31 cellular contexts compared by ENCODE assay signal in the genomic region with DNA sequence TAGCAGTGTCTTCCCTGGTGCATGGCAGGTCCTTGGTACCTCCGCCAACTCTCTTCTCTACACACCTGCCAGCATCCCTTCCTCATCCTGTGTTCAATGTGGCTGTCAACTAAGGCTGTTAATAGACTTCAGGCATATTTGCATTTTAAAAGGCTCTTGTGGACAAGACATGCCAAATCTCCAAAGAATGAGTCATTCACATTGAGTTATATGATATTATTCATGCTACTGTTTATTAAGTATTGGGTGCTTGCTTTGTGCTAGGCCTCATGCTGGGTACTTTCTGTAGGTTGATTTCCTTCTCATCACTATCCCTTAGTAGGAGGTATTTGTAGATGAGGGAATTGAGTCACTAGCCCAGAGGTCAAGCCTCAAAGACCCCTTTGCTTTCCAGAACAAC. TPM values are rescaled to one million over a fixed set of nuclear protein-coding genes. Genes with fewer than 3 reads are reported as not detected.
A peak's percentile ranks its signal among the peaks of the same experiment; 100 is the strongest.
DNase-seq lines count a peak whose midpoint lies in the region; ATAC-seq, FAIRE-seq and TF ChIP-seq lines count a peak whose summit lies in the region.
"Had no signal": no experiment of that assay in that cellular context is flagged by ENCODE, and none has a peak within 500 bp of the region (broad histone marks: within the 10 kb centered on the region; RNA-seq: fewer than 3 reads in every experiment).

No MANE protein-coding gene starts in this region.

- peak overlapping the region; percentile 28 for H3K4me3 Mint-ChIP-seq in endodermal cell
- H3K4me3 Mint-ChIP-seq: activated CD4-positive, alpha-beta T cell treated with anti-CD3 and anti-CD28 coated beads for 36 hours; activated T-helper 1 cell treated with anti-CD3 and anti-CD28 coated beads, Interleukin-12 subunit alpha, Interleukin-12 subunit beta, Interleukin-2, Interleukin-4 antibody, amounts not matched to agents 30 ng/mL and 10 ng/mL and 1 ng/mL, durations not matched to agents 14 hours and 24 hours and 36 hours; IgD-negative memory B cell; nephron; T-cell had no signal

- POLR2A ChIA-PET in A549 (lab: Yijun Ruan, JAX) = no interaction called here

- H3K9me3 Mint-ChIP-seq in endodermal cell = no peaks in the 10 kb centered on the region
- H3K9me3 Mint-ChIP-seq: activated naive CD4-positive, alpha-beta T cell treated with anti-CD3 and anti-CD28 coated beads, Interleukin-2, amount 50 U/mL, for 72 hours; activated T-helper 1 cell treated with anti-CD3 and anti-CD28 coated beads, Interleukin-12 subunit alpha, Interleukin-12 subunit beta, Interleukin-2, Interleukin-4 antibody, amounts not matched to agents 30 ng/mL and 10 ng/mL and 1 ng/mL, durations not matched to agents 14 hours and 24 hours and 36 hours; IgD-negative memory B cell; nephron; T-cell had no signal

- TF ChIP-seq CTCF in A549 (IDR thresholded peaks at IDR 0.05) (no peak), endodermal cell (conservative IDR thresholded peaks at IDR 0.05) (no peak), lower lobe of right lung (IDR thresholded peaks at IDR 0.05) (no peak), colonic mucosa (IDR thresholded peaks at IDR 0.05) (no peak)

- peaks cover 75% of the 10 kb centered on the region for H3K4me1 ChIP-seq in A549
- peaks cover 43% of the 10 kb centered on the region for H3K4me1 ChIP-seq in endodermal cell (ENCODE audit: control insufficient read depth, insufficient read depth, low read length)
- peaks cover 61% of the 10 kb centered on the region for H3K4me1 ChIP-seq in lower lobe of right lung
- H3K4me1 ChIP-seq in colonic mucosa = peaks cover 3% of the 10 kb centered on the region

- H3K27me3 ChIP-seq in endodermal cell (ENCODE audit: control insufficient read depth, insufficient read depth, low read length, poor library complexity, severe bottlenecking) = no peaks in the 10 kb centered on the region
- H3K27me3 ChIP-seq in lower lobe of right lung (ENCODE audit: low read depth) = peaks cover 6% of the 10 kb centered on the region
- H3K27me3 ChIP-seq in colonic mucosa = no peaks in the 10 kb centered on the region
- H3K27me3 ChIP-seq: ascending aorta, upper lobe of right lung had no signal

- H3K27ac ChIP-seq in A549 (peak overlapping the region in 1 of 2 experiments; percentile 29; a peak in 1 of 6 replicates), endodermal cell (ENCODE audit: low read depth, low read length) (no peak overlapping the region), lower lobe of right lung (peak overlapping the region; percentile 4), colonic mucosa (no peak overlapping the region)
- H3K27ac ChIP-seq: esophagus muscularis mucosa, sigmoid colon, upper lobe of right lung had no signal

- H3K4me1 Mint-ChIP-seq in endodermal cell = peaks cover 66% of the 10 kb centered on the region

- no peaks in the 10 kb centered on the region for H3K27me3 Mint-ChIP-seq in endodermal cell (ENCODE audit: insufficient read depth)
- H3K27me3 Mint-ChIP-seq: IgD-negative memory B cell had no signal

- no peak overlapping the region for H3K4me3 ChIP-seq in A549
- peak overlapping the region; percentile 97 for H3K4me3 ChIP-seq in endodermal cell (ENCODE audit: low read length)
- H3K4me3 ChIP-seq in lower lobe of right lung = no peak overlapping the region
- H3K4me3 ChIP-seq in colonic mucosa = no peak overlapping the region
- H3K4me3 ChIP-seq: ascending aorta, esophagus muscularis mucosa, heart left ventricle, sigmoid colon, upper lobe of right lung had no signal

- TF ChIP-seq POLR2A in A549 (IDR thresholded peaks at IDR 0.05; ENCODE audit: low read length) = no peak

- intact Hi-C loops in lower lobe of right lung (cut with DNase I) (no loop called here), colonic mucosa (cut with DNase I) (no loop called here)

- H3K27ac Mint-ChIP-seq in endodermal cell = peak overlapping the region; percentile 20
- H3K27ac Mint-ChIP-seq: activated CD4-positive, alpha-beta T cell treated with anti-CD3 and anti-CD28 coated beads for 36 hours; activated naive CD4-positive, alpha-beta T cell treated with anti-CD3 and anti-CD28 coated beads, Interleukin-2, amount 50 U/mL, for 72 hours; activated T-helper 1 cell treated with anti-CD3 and anti-CD28 coated beads, Interleukin-12 subunit alpha, Interleukin-12 subunit beta, Interleukin-2, Interleukin-4 antibody, amounts not matched to agents 30 ng/mL and 10 ng/mL and 1 ng/mL, durations not matched to agents 14 hours and 24 hours and 36 hours; IgD-negative memory B cell; nephron; T-cell had no signal

- H3K36me3 Mint-ChIP-seq in endodermal cell (ENCODE audit: low read depth) = peaks cover 4% of the 10 kb centered on the region
- H3K36me3 Mint-ChIP-seq: IgD-negative memory B cell, T-cell had no signal

- DNase-seq in A549 (ENCODE audit: low read depth in 1 of 2, low spot score in 1 of 2) (no peak), HCEC 1CT (peak; percentile 49), endodermal cell (no peak), lower lobe of right lung (no peak), HTR-8/SVneo (ENCODE audit: insufficient read length, low spot score) (no peak), NCI-H2227 treated with DMSO at 0.1 percent for 48 hours (lab: John Stamatoyannopoulos, UW) (no peak), colonic mucosa (no peak)
- DNase-seq: activated CD4-positive, alpha-beta T cell treated with anti-CD3 and anti-CD28 coated beads for 36 hours; C1 segment of cervical spinal cord; Calu3; cerebellar nuclear complex; effector CD8-positive, alpha-beta T cell; GDM1; heart left ventricle; left colon; MM.1S; NCI-H1436 treated with DMSO at 0.1 percent for 48 hours; NCI-H82; SHP77; sigmoid colon; T-cell; upper lobe of right lung had no signal

- TF ChIP-seq RAD21 in A549 (conservative IDR thresholded peaks at IDR 0.05 in 1 of 2, IDR thresholded peaks at IDR 0.05 in 1 of 2) = no peak

- WGBS in A549 (ENCODE audit: missing lambda C conversion rate) = 85% methylated on average over 1 of the region's 1 CpG
- WGBS in endodermal cell (ENCODE audit: insufficient coverage in 1 of 2, insufficient read length in 1 of 2), 2 experiments = 88% methylated on average over 1 of the region's 1 CpG; no CpG with 5 or more reads in 1 of the 2 experiments

- ATAC-seq in A549 = no peak
- no peak for ATAC-seq in lower lobe of right lung
- ATAC-seq in GM21360 (IDR thresholded peaks at IDR 0.05; ENCODE audit: unreplicated experiment) = no peak
- ATAC-seq: activated CD4-positive, alpha-beta T cell treated with anti-CD3 and anti-CD28 coated beads for 36 hours; activated naive CD4-positive, alpha-beta T cell treated with anti-CD3 and anti-CD28 coated beads, Interleukin-2, amount 50 U/mL, for 72 hours; heart left ventricle; left colon; T-cell; upper lobe of right lung had no signal

- H3K36me3 ChIP-seq in endodermal cell (ENCODE audit: control insufficient read depth, insufficient read depth, low read length) (peaks cover 46% of the 10 kb centered on the region), lower lobe of right lung (no peaks in the 10 kb centered on the region), colonic mucosa (no peaks in the 10 kb centered on the region)
- H3K36me3 ChIP-seq: ascending aorta, esophagus muscularis mucosa, heart left ventricle, sigmoid colon, upper lobe of right lung had no signal

- H3K9ac ChIP-seq in endodermal cell (ENCODE audit: extremely low read depth, low read length, poor library complexity, severe bottlenecking) = no peak overlapping the region
- H3K9ac ChIP-seq in colonic mucosa (ENCODE audit: low read depth in 2 of 2, low read length in 2 of 2) = peak overlapping the region in 1 of 2 donors; percentile 15

- no peak for TF ChIP-seq EP300 in A549 (IDR thresholded peaks at IDR 0.05)

- peak overlapping the region; percentile 93; the same call in 2 of the 3 replicates for H3K4me2 ChIP-seq in A549

- H3K9me3 ChIP-seq in A549 (no peaks in the 10 kb centered on the region), endodermal cell (ENCODE audit: control insufficient read depth, low read length) (no peaks in the 10 kb centered on the region), lower lobe of right lung (no peaks in the 10 kb centered on the region), colonic mucosa (no peaks in the 10 kb centered on the region)
- H3K9me3 ChIP-seq: ascending aorta, esophagus muscularis mucosa, heart left ventricle, sigmoid colon, upper lobe of right lung had no signal

- CTCF ChIA-PET in A549 (lab: Yijun Ruan, JAX) = interaction anchor here (1.2 to 2.4 kb wide), 2 partner anchors 9 to 32 kb away, joined by 5 to 9 read pairs; no protein-coding TSS in a partner anchor

- FAIRE-seq in A549 (lab: Jason Lieb, UNC) (no peak), HTR-8/SVneo (lab: Jason Lieb, UNC) (no peak)
- FAIRE-seq: H54, TTC549 had no signal

TF ChIP-seq in A549, 52 proteins besides CTCF, POLR2A, EP300 and RAD21 (continues in another document):
- TF ChIP-seq MYC (IDR thresholded peaks at IDR 0.05; ENCODE audit: borderline replicate concordance, low read length) (no peak), BHLHE40 (IDR thresholded peaks at IDR 0.05; ENCODE audit: low read depth, low read length) (no peak), JUN (IDR thresholded peaks at IDR 0.05) (no peak), FOSL2 (IDR thresholded peaks at IDR 0.05) (no peak), FOSL2 (CRISPR knock-in tag; IDR thresholded peaks at IDR 0.05) (peak; percentile 48; the same call in 1 of the 2 replicates), HEYL (CRISPR knock-in tag; IDR thresholded peaks at IDR 0.05) (no peak), HOXA7 (CRISPR knock-in tag; IDR thresholded peaks at IDR 0.05) (no peak), ESRRA (IDR thresholded peaks at IDR 0.05; ENCODE audit: borderline replicate concordance, low read length) (no peak), MAZ (IDR thresholded peaks at IDR 0.05; ENCODE audit: borderline replicate concordance, low read depth, low read length) (no peak), ZSCAN20 (CRISPR knock-in tag; IDR thresholded peaks at IDR 0.05) (no peak)
- TF ChIP-seq, protein P1, sequence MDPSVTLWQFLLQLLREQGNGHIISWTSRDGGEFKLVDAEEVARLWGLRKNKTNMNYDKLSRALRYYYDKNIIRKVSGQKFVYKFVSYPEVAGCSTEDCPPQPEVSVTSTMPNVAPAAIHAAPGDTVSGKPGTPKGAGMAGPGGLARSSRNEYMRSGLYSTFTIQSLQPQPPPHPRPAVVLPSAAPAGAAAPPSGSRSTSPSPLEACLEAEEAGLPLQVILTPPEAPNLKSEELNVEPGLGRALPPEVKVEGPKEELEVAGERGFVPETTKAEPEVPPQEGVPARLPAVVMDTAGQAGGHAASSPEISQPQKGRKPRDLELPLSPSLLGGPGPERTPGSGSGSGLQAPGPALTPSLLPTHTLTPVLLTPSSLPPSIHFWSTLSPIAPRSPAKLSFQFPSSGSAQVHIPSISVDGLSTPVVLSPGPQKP (IDR thresholded peaks at IDR 0.05; ENCODE audit: low read depth, low read length) = no peak

RNA-seq across cellular contexts. Expression of gene MYO1B, which starts 5.2 kb away (rescaled TPM):
- polyA plus RNA-seq in A549 (2011; rRNA removed) = 154 and 159 TPM in 2 replicates
- 37.0 and 40.3 TPM in 2 replicates for polyA plus RNA-seq in A549 (2012; cell fraction: cytosol; rRNA removed)
- 28.8 and 43.5 TPM in 2 replicates for polyA plus RNA-seq in A549 (2012; cell fraction: nucleus; rRNA removed)
- 77.7 to 96.4 TPM (median 77.9 TPM) in 3 replicates for polyA plus RNA-seq in A549 (2017; fragmentation: RNase III; extraction: RNeasy Plus Mini Kit Qiagen cat#74134 plus additional on column Dnase treatment)
- 106 and 112 TPM in 2 replicates for polyA minus RNA-seq in A549 (2011; rRNA and poly(A)+ RNA removed)
- total RNA-seq in endodermal cell = 100 to 1,000 TPM; 145 to 154 TPM
- polyA plus RNA-seq in endodermal cell (2013, experiment 1 of 2) = 55.7 TPM
- 56.3 TPM for polyA plus RNA-seq in endodermal cell (2013, experiment 2 of 2)
- total RNA-seq in lower lobe of right lung = 123 TPM
- 10 to 100 TPM; 75.0 to 78.2 TPM for total RNA-seq in colonic mucosa
